In the genomic region with DNA sequence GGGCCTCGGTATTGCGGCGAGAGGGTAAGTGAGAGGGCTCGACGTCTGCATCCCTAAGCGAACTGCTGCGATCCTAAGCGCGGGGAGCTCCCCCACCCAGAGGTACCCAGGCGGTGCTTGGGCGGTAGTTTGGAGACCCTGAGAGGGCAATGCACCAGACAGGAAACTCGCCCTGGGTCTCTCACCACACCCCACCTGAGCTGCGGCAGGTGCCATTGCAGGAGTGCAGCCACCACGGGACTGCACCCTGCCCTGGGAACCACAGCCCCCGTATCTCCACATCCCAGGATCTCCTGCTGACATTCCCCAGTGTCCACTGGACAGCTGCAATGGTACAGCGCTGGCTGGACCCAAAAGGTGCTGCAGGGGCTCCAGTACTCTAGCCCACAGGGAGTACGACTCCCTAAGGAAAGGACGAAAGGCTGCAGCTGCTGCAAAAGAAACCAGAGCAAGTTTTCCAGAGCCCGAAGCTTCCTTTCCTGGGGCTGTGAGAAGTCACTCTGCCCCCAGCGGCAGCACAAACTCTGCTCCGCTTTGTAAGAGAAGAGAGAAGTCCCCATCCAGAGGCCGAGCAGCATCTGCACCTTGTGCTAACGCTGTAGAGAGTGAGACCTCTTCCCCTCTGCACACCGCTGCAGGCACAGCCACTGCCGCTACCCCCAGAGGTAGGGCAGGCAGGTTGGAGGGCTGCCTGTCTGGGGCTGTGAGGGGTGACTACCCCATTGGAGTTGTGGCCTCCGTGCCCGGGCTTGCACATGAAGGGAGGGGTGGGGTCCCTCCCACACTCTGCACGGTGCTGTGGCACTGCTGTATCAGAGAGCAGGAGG, we compare ENCODE assay signal across 8 cellular contexts. TPM values are rescaled to one million over a fixed set of nuclear protein-coding genes. Genes with fewer than 3 reads are reported as not detected.
DNase-seq lines count a peak whose midpoint lies in the region; ATAC-seq and TF ChIP-seq lines count a peak whose summit lies in the region.

No MANE protein-coding gene starts in this region.

- H3K4me3 ChIP-seq in GM08714 (ENCODE audit: low read length) (peak overlapping the region; percentile 51; the same call in 1 of the 2 replicates), H7 (ENCODE audit: insufficient read depth, low read depth, low read length) (peak overlapping the region; percentile 41), MG63 (peak overlapping the region; percentile 24)

- peak; percentile 80 for DNase-seq in H7
- DNase-seq in MG63, result peak; percentile 35
- peak; percentile 70 for DNase-seq in dermis blood vessel endothelial cell
- DNase-seq in left lobe of liver (ENCODE audit: low spot score), result peak; percentile 49
- DNase-seq in stimulated activated CD4-positive, alpha-beta T cell treated with anti-CD3 and anti-CD28 coated beads, Interleukin-15, amount 100 ng/mL, for 1 hour (ENCODE audit: low read depth in 1 of 2, low spot score in 1 of 2), result peak; percentile 3
- DNase-seq in GOT3 (lab: John Stamatoyannopoulos, UW), result no peak

- H3K27ac ChIP-seq in VCaP, result peak overlapping the region; percentile 52

- peak; percentile 86 for TF ChIP-seq CTCF in VCaP (conservative IDR thresholded peaks at IDR 0.05)

- H3K36me3 ChIP-seq in H7 (replicated peaks; ENCODE audit: control insufficient read depth, insufficient read depth, low read length) (no peaks in the 10 kb centered on the region), MG63 (no peaks in the 10 kb centered on the region)

- peaks cover 24% of the 10 kb centered on the region for H3K27me3 ChIP-seq in H7 (ENCODE audit: control insufficient read depth, insufficient read depth, low read length)
- H3K27me3 ChIP-seq in MG63, result peaks cover 6% of the 10 kb centered on the region

- ATAC-seq in left lobe of liver, result peak; percentile 90

- H3K9me3 ChIP-seq in MG63, result peaks cover 2% of the 10 kb centered on the region; the same call in 1 of the 2 replicates

RNA-seq across cellular contexts. Expression of a gene that starts 31.1 kb away (rescaled TPM):
- total RNA-seq in H7 (2014; rRNA removed; shearing (Covaris generic)), result 12.2 and 14.4 TPM in 2 replicates
- 17.5 and 17.7 TPM in 2 replicates for total RNA-seq in MG63 (2014; rRNA removed; shearing (Covaris generic); ENCODE audit: low replicate concordance)
- total RNA-seq in dermis blood vessel endothelial cell (37.0 and 39.7 TPM in 2 replicates), left lobe of liver (38.9 TPM)
